ENCODE assay signal across 18 cellular contexts in the genomic region with DNA sequence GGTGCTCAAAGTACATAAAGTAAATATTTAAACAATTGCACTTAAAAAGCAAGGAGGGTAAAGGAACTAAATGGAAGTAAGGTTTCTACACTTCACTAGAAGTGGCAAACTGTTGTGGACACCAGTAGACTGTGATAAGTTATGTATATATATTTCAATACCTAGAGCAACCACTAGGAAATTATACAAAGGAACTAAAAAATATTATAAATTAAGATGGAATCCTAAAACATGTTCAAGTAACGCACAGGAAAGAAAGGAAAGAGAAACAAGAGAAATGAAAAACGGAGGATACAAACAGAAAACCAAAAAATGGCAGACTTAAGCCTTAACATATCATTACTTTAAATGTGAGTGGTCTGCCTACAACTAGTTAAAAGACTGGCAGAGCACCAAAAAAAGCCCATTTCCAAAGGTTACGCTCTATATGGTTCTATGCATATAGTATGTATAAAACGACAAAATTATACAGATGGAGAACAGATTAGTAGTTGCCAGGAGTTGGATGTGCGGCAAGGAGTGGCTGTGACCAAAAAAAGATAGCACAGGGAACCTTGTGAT. TPM values are rescaled to one million over a fixed set of nuclear protein-coding genes. Genes with fewer than 3 reads are reported as not detected.
A peak's percentile ranks its signal among the peaks of the same experiment; 100 is the strongest.
DNase-seq lines count a peak whose midpoint lies in the region; ATAC-seq and TF ChIP-seq lines count a peak whose summit lies in the region.
"Had no signal": no experiment of that assay in that cellular context is flagged by ENCODE, and none has a peak within 500 bp of the region (broad histone marks: within the 10 kb centered on the region; RNA-seq: fewer than 3 reads in every experiment).

No MANE protein-coding gene starts in this region.

- no peaks in the 10 kb centered on the region for H3K9me2 ChIP-seq in MM.1S (replicated peaks; ENCODE audit: insufficient read depth, low read length)

- no peaks in the 10 kb centered on the region for H3K4me1 ChIP-seq in MM.1S (ENCODE audit: low read length)

- H3K4me1 Mint-ChIP-seq in progenitor cell of endocrine pancreas (ENCODE audit: low read depth): no peaks in the 10 kb centered on the region

- H3K27me3 Mint-ChIP-seq in progenitor cell of endocrine pancreas: no peaks in the 10 kb centered on the region
- H3K27me3 Mint-ChIP-seq: activated B cell treated with CpG ODN at 0.5 μM for 24 hours; effector memory CD8-positive, alpha-beta T cell had no signal

- no peaks in the 10 kb centered on the region for H4K20me1 ChIP-seq in MM.1S (ENCODE audit: insufficient read depth, low read length)

- H3K4me3 ChIP-seq in MM.1S (ENCODE audit: low read length) (no peak overlapping the region), fibroblast of pulmonary artery (replicated peaks; ENCODE audit: low read depth, low read length) (no peak overlapping the region)
- H3K4me3 ChIP-seq: MG63 had no signal

- H3K4me3 Mint-ChIP-seq in progenitor cell of endocrine pancreas (ENCODE audit: low read depth): no peak overlapping the region
- H3K4me3 Mint-ChIP-seq: activated B cell treated with CpG ODN at 0.5 μM for 24 hours; effector memory CD8-positive, alpha-beta T cell; T-helper 1 cell treated with Interleukin-12 subunit alpha and Interleukin-12 subunit beta and Interleukin-4 antibody, amounts not matched to agents 30 μg/mL and 1 μg/mL, for 36 hours had no signal

- no peak overlapping the region for H3K9ac ChIP-seq in MM.1S (ENCODE audit: low read length)

- peak; percentile 28; the same call in 1 of the 2 replicates for TF ChIP-seq CTCF in MM.1S (IDR thresholded peaks at IDR 0.05; ENCODE audit: low read length)
- TF ChIP-seq CTCF in fibroblast of pulmonary artery (IDR thresholded peaks at IDR 0.05; ENCODE audit: low read length, missing control alignments): peak; percentile 18
- peak; percentile 36 for TF ChIP-seq CTCF in progenitor cell of endocrine pancreas (IDR thresholded peaks at IDR 0.05; ENCODE audit: unreplicated experiment)

- H3K4me2 ChIP-seq in MM.1S (ENCODE audit: low read depth, low read length): no peak overlapping the region

- peaks cover 15% of the 10 kb centered on the region for H3K9me3 Mint-ChIP-seq in progenitor cell of endocrine pancreas (ENCODE audit: low read depth)
- H3K9me3 Mint-ChIP-seq: effector memory CD8-positive, alpha-beta T cell; T-helper 1 cell treated with Interleukin-12 subunit alpha and Interleukin-12 subunit beta and Interleukin-4 antibody, amounts not matched to agents 30 μg/mL and 1 μg/mL, for 36 hours had no signal

- ATAC-seq in HG03439 (IDR thresholded peaks at IDR 0.05; ENCODE audit: unreplicated experiment): no peak
- ATAC-seq in HG02938 (IDR thresholded peaks at IDR 0.05; ENCODE audit: unreplicated experiment): no peak
- ATAC-seq: effector memory CD8-positive, alpha-beta T cell had no signal

- H3K79me2 ChIP-seq in MM.1S (ENCODE audit: low read length): peaks cover 17% of the 10 kb centered on the region

- H3K27ac ChIP-seq in MM.1S (ENCODE audit: low read length): no peak overlapping the region

- DNase-seq in ELR (ENCODE audit: low read depth) (peak; percentile 16), MM.1S (no peak), fibroblast of pulmonary artery (ENCODE audit: low read depth) (no peak), progenitor cell of endocrine pancreas (ENCODE audit: low spot score, unreplicated experiment) (no peak), islet precursor cell (no peak), AG20443 (ENCODE audit: low spot score) (no peak)
- DNase-seq: activated B cell treated with CpG ODN at 0.5 μM for 24 hours; central memory CD4-positive, alpha-beta T cell; effector memory CD8-positive, alpha-beta T cell; MG63; NCI-H1694; NCI-H2227 treated with DMSO at 0.1 percent for 48 hours; stimulated activated naive CD4-positive, alpha-beta T cell; trophoblast cell had no signal

- no peaks in the 10 kb centered on the region for H3F3A ChIP-seq in MM.1S (ENCODE audit: insufficient read depth, low read length)

- no peak overlapping the region for H2AFZ ChIP-seq in MM.1S (ENCODE audit: low read length)

- H3K36me3 ChIP-seq in MM.1S (replicated peaks; ENCODE audit: insufficient read depth, low read length): 0 out of 2 replicates have a peak, but pooled peaks cover 3% of the 10 kb centered on the region
- H3K36me3 ChIP-seq: MG63 had no signal

- no peak overlapping the region for H3K27ac Mint-ChIP-seq in progenitor cell of endocrine pancreas
- H3K27ac Mint-ChIP-seq: activated B cell treated with CpG ODN at 0.5 μM for 24 hours; activated T-helper 2 cell treated with anti-CD3 and anti-CD28 coated beads, Interferon-gamma antibody, Interleukin-2, Interleukin-4, amounts not matched to agents 10 μg/mL and 5 μg/mL and 100 μg/mL, durations not matched to agents 14 hours and 24 hours and 36 hours; effector memory CD8-positive, alpha-beta T cell; T-helper 1 cell treated with Interleukin-12 subunit alpha and Interleukin-12 subunit beta and Interleukin-4 antibody, amounts not matched to agents 30 μg/mL and 1 μg/mL, for 36 hours had no signal

- H3K9me3 ChIP-seq in MM.1S (replicated peaks; ENCODE audit: insufficient read depth, low read length): no peaks in the 10 kb centered on the region

- H3K36me3 Mint-ChIP-seq in progenitor cell of endocrine pancreas (ENCODE audit: insufficient read depth): peaks cover 36% of the 10 kb centered on the region

- no peaks in the 10 kb centered on the region for H3K27me3 ChIP-seq in MM.1S (replicated peaks; ENCODE audit: insufficient read depth, low read length)
- H3K27me3 ChIP-seq: MG63 had no signal

RNA-seq across cellular contexts. Expression of gene VPS41, which starts 19.0 kb away (rescaled TPM):
- 125 and 128 TPM in 2 replicates for total RNA-seq in progenitor cell of endocrine pancreas
